In genomic region chr14:49870908-49871307, GRCh38 we compare ENCODE assay signal across 22 cellular contexts.
"Had no signal": no experiment of that assay in that cellular context is flagged by ENCODE, and none has a peak within 500 bp of the region (broad histone marks: within the 10 kb centered on the region; RNA-seq: fewer than 3 reads in every experiment).

No MANE protein-coding gene starts in this region.

- ATAC-seq: left lung; naive thymus-derived CD8-positive, alpha-beta T cell; T-cell had no signal

- H3K4me3 Mint-ChIP-seq: activated naive CD4-positive, alpha-beta T cell treated with anti-CD3 and anti-CD28 coated beads, Interleukin-2, amount 10 ng/mL, durations not matched to agents 7 days and 5 days; naive thymus-derived CD8-positive, alpha-beta T cell; T-cell; T-helper 2 cell treated with Interferon-gamma antibody and Interleukin-4, amounts not matched to agents 5 μg/mL and 100 μg/mL, for 36 hours had no signal

- H3K9me3 Mint-ChIP-seq: activated naive CD4-positive, alpha-beta T cell treated with anti-CD3 and anti-CD28 coated beads, Interleukin-2, amount 10 ng/mL, durations not matched to agents 7 days and 5 days; naive thymus-derived CD8-positive, alpha-beta T cell; T-cell; T-helper 2 cell treated with Interferon-gamma antibody and Interleukin-4, amounts not matched to agents 5 μg/mL and 100 μg/mL, for 36 hours had no signal

- DNase-seq: activated CD4-positive, alpha-beta T cell treated with anti-CD3 and anti-CD28 coated beads for 1 hour; activated CD4-positive, alpha-beta T cell treated with anti-CD3 and anti-CD28 coated beads, Interleukin-2, amount 50 U/mL, for 1 hour; activated effector memory CD4-positive, alpha-beta T cell treated with anti-CD3 and anti-CD28 coated beads, Interleukin-2, amount 50 U/mL, for 16 hours; activated naive CD4-positive, alpha-beta T cell treated with anti-CD3 and anti-CD28 coated beads, Interleukin-2, amount 10 ng/mL, durations not matched to agents 7 days and 5 days; adrenal gland; brain microvascular endothelial cell; caudate nucleus; hippocampal formation; kidney glomerular epithelial cell; left lung; naive thymus-derived CD8-positive, alpha-beta T cell; stimulated activated CD4-positive, alpha-beta T cell treated with anti-CD3 and anti-CD28 coated beads, Interleukin-2, amount 100 ng/mL, for 48 hours; stimulated activated naive CD4-positive, alpha-beta T cell treated with Interleukin-2 at 50 U/mL for 16 hours; substantia nigra; T-cell; tibial artery had no signal

- H3K36me3 ChIP-seq: adrenal gland, ascending aorta, brain microvascular endothelial cell, esophagus muscularis mucosa, left lung, tibial artery had no signal

- FAIRE-seq: frontal cortex had no signal

- H3K36me3 Mint-ChIP-seq: activated naive CD4-positive, alpha-beta T cell treated with anti-CD3 and anti-CD28 coated beads, Interleukin-2, amount 10 ng/mL, durations not matched to agents 7 days and 5 days; naive thymus-derived CD8-positive, alpha-beta T cell; T-cell had no signal

- H3K27ac Mint-ChIP-seq: activated naive CD4-positive, alpha-beta T cell treated with anti-CD3 and anti-CD28 coated beads, Interleukin-2, amount 10 ng/mL, durations not matched to agents 7 days and 5 days; T-helper 2 cell treated with Interferon-gamma antibody and Interleukin-4, amounts not matched to agents 5 μg/mL and 100 μg/mL, for 36 hours had no signal

- H3K27me3 ChIP-seq: adrenal gland, ascending aorta, brain microvascular endothelial cell, left lung, tibial artery had no signal

- H3K4me3 ChIP-seq: adrenal gland, ascending aorta, esophagus muscularis mucosa, left lung, lung, tibial artery had no signal

- H3K27ac ChIP-seq: adrenal gland, ascending aorta, brain microvascular endothelial cell, esophagus muscularis mucosa, left lung, tibial artery, VCaP had no signal

- H3K27me3 Mint-ChIP-seq: naive thymus-derived CD8-positive, alpha-beta T cell; T-cell had no signal

- H3K9me3 ChIP-seq: adrenal gland, ascending aorta, esophagus muscularis mucosa, left lung, tibial artery had no signal
